Comparison of ENCODE assay signal across 10 cellular contexts in genomic region chr4:27666943-27667342, GRCh38.
DNase-seq lines count a peak whose midpoint lies in the region; ATAC-seq and TF ChIP-seq lines count a peak whose summit lies in the region.
"Had no signal": no experiment of that assay in that cellular context is flagged by ENCODE, and none has a peak within 500 bp of the region (broad histone marks: within the 10 kb centered on the region; RNA-seq: fewer than 3 reads in every experiment).

No MANE protein-coding gene starts in this region.

- no peaks in the 10 kb centered on the region for H3K9me3 ChIP-seq in testis
- H3K9me3 ChIP-seq: left lung had no signal

- no peak for ATAC-seq in activated naive CD4-positive, alpha-beta T cell treated with anti-CD3 and anti-CD28 coated beads, Interleukin-2, amount 50 U/mL, for 72 hours
- no peak for ATAC-seq in stimulated activated memory B cell treated with anti-CD40 and anti-IgM and Interleukin-4, amounts not matched to agents 10 μg/mL and 1 μg/mL and 100 μg/mL, for 72 hours
- ATAC-seq: left lung had no signal

- H3K4me3 ChIP-seq in dorsolateral prefrontal cortex (no peak overlapping the region), testis (no peak overlapping the region)
- H3K4me3 ChIP-seq: left lung had no signal

- H3K27ac ChIP-seq in dorsolateral prefrontal cortex, result no peak overlapping the region
- no peak overlapping the region for H3K27ac ChIP-seq in testis
- H3K27ac ChIP-seq: left lung had no signal

- DNase-seq in NCI-H1417 (lab: John Stamatoyannopoulos, UW) (peak in 2 of 3 experiments; percentile 12 to 30), NCI-H1417 treated with DMSO at 0.1 percent for 48 hours (lab: John Stamatoyannopoulos, UW) (no peak), NCI-H82 (lab: John Stamatoyannopoulos, UW) (peak; percentile 66), dorsolateral prefrontal cortex (no peak), superior temporal gyrus (ENCODE audit: extremely low spot score) (peak; percentile 33), testis (no peak)
- DNase-seq in activated naive CD4-positive, alpha-beta T cell treated with anti-CD3 and anti-CD28 coated beads, Interleukin-2, amount 50 U/mL, for 72 hours (ENCODE audit: low spot score in 2 of 2), result no peak
- DNase-seq: left lung, T-helper 2 cell had no signal

- H3K27ac Mint-ChIP-seq in activated naive CD4-positive, alpha-beta T cell treated with anti-CD3 and anti-CD28 coated beads, Interleukin-2, amount 50 U/mL, for 72 hours, result no peak overlapping the region
- no peak overlapping the region for H3K27ac Mint-ChIP-seq in stimulated activated memory B cell treated with anti-CD40 and anti-IgM and Interleukin-4, amounts not matched to agents 10 μg/mL and 1 μg/mL and 100 μg/mL, for 72 hours

- intact Hi-C loops in dorsolateral prefrontal cortex (cut with DNase I) (no loop called here), testis (cut with DNase I; ENCODE audit: low total_unique reads) (no loop called here)

- H3K27me3 Mint-ChIP-seq in stimulated activated memory B cell treated with anti-CD40 and anti-IgM and Interleukin-4, amounts not matched to agents 10 μg/mL and 1 μg/mL and 100 μg/mL, for 72 hours, result no peaks in the 10 kb centered on the region

- H3K9me3 Mint-ChIP-seq in activated naive CD4-positive, alpha-beta T cell treated with anti-CD3 and anti-CD28 coated beads, Interleukin-2, amount 50 U/mL, for 72 hours, result peaks cover 12 to 14% of the 10 kb centered on the region in 2 donors
- H3K9me3 Mint-ChIP-seq in stimulated activated memory B cell treated with anti-CD40 and anti-IgM and Interleukin-4, amounts not matched to agents 10 μg/mL and 1 μg/mL and 100 μg/mL, for 72 hours, result peaks cover 3% of the 10 kb centered on the region

- H3K36me3 ChIP-seq in testis (ENCODE audit: low read depth, missing control alignments), result no peaks in the 10 kb centered on the region
- H3K36me3 ChIP-seq: left lung had no signal

- no peaks in the 10 kb centered on the region for H3K4me1 Mint-ChIP-seq in stimulated activated memory B cell treated with anti-CD40 and anti-IgM and Interleukin-4, amounts not matched to agents 10 μg/mL and 1 μg/mL and 100 μg/mL, for 72 hours

- H3K4me1 ChIP-seq in testis, result no peaks in the 10 kb centered on the region
- H3K4me1 ChIP-seq: left lung had no signal

- no peak for TF ChIP-seq POLR2A in testis (IDR thresholded peaks at IDR 0.05)

- no peaks in the 10 kb centered on the region for H3K36me3 Mint-ChIP-seq in activated naive CD4-positive, alpha-beta T cell treated with anti-CD3 and anti-CD28 coated beads, Interleukin-2, amount 50 U/mL, for 72 hours
- H3K36me3 Mint-ChIP-seq in stimulated activated memory B cell treated with anti-CD40 and anti-IgM and Interleukin-4, amounts not matched to agents 10 μg/mL and 1 μg/mL and 100 μg/mL, for 72 hours, result no peaks in the 10 kb centered on the region

- peak in 32 of 56 donors; percentile 14 to 57 (median 32) for TF ChIP-seq CTCF in dorsolateral prefrontal cortex (IDR thresholded peaks at IDR 0.05 in 54 of 56, conservative IDR thresholded peaks at IDR 0.05 in 2 of 56; ENCODE audit: low read depth in 1 of 56, partially characterized antibody in 56 of 56)
- TF ChIP-seq CTCF in testis (IDR thresholded peaks at IDR 0.05), result no peak

- H3K27me3 ChIP-seq in dorsolateral prefrontal cortex, result no peaks in the 10 kb centered on the region
- no peaks in the 10 kb centered on the region for H3K27me3 ChIP-seq in testis
- H3K27me3 ChIP-seq: left lung had no signal

- WGBS in testis, 2 donors, result 45 to 49% methylated on average over 3 of the region's 3 CpGs

- no peak overlapping the region for H3K4me3 Mint-ChIP-seq in stimulated activated memory B cell treated with anti-CD40 and anti-IgM and Interleukin-4, amounts not matched to agents 10 μg/mL and 1 μg/mL and 100 μg/mL, for 72 hours

Comparison
In these comparisons a context has a peak if more than half of its experiments do, and no peak if none do; other contexts are left out.
1. DNase-seq: peak in NCI-H1417 (2 of 3), NCI-H82 (single experiment) and superior temporal gyrus (single experiment); none in NCI-H1417 treated with DMSO at 0.1 percent for 48 hours (single experiment), dorsolateral prefrontal cortex (0 of 10), testis (single experiment) and activated naive CD4-positive, alpha-beta T cell treated with anti-CD3 and anti-CD28 coated beads, Interleukin-2, amount 50 U/mL, for 72 hours (0 of 2).
2. CTCF ChIP-seq: peak in dorsolateral prefrontal cortex (32 of 56); none in testis (0 of 3).